Comparison of ENCODE assay signal across 9 cellular contexts in the genomic region with DNA sequence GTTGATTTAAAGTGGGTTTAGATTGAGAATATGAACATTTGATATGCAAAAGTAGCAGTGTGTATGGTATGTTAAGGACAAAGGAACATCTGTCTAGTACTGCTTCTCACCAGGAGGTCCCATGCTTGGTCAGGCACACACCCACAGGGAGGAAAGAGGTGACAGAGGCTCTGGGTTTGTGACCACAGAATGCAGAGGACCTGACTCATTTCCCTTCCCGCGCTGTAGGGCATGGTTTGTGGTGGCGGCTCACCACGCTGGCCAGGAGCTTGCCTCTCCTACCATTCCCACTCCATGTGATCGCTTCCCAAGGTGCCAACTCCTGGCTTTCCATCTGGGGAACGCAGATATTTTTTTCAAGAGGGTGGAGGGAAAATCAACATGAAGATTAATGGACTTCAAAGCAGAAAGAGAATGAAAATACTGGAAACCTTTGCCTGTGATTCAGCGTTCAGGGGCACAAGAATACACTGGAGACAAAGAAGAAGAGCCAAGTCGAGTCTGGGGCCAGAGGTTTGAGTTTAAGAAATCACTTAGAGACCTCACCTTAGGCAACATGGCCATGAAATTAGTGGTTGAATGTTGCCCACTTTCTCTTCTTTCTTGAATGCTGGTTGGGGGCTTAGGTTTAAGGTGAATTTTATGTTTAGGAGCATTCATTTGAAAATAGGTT.
DNase-seq lines count a peak whose midpoint lies in the region; ATAC-seq and TF ChIP-seq lines count a peak whose summit lies in the region.
"Had no signal": no experiment of that assay in that cellular context is flagged by ENCODE, and none has a peak within 500 bp of the region (broad histone marks: within the 10 kb centered on the region; RNA-seq: fewer than 3 reads in every experiment).

No MANE protein-coding gene starts in this region.

- no peaks in the 10 kb centered on the region for H3K27me3 ChIP-seq in spleen (replicated peaks in 1 of 7)

- H3K27ac Mint-ChIP-seq in activated CD4-positive, alpha-beta memory T cell treated with anti-CD3 and anti-CD28 coated beads, Interleukin-2, amount 10 ng/mL, durations not matched to agents 7 days and 5 days = no peak overlapping the region
- H3K27ac Mint-ChIP-seq: IgD-negative memory B cell had no signal

- H3K4me1 ChIP-seq in spleen (no peaks in the 10 kb centered on the region), mucosa of descending colon (ENCODE audit: low read depth) (no peaks in the 10 kb centered on the region)

- CTCF ChIA-PET in activated CD4-positive, alpha-beta memory T cell treated with anti-CD3 and anti-CD28 coated beads, Interleukin-2, amount 10 ng/mL, durations not matched to agents 7 days and 5 days (lab: Charles Lee) = no interaction called here

- peaks cover 3% of the 10 kb centered on the region for H3K9me3 Mint-ChIP-seq in activated CD4-positive, alpha-beta memory T cell treated with anti-CD3 and anti-CD28 coated beads, Interleukin-2, amount 10 ng/mL, durations not matched to agents 7 days and 5 days

- H3K27me3 Mint-ChIP-seq in activated CD4-positive, alpha-beta memory T cell treated with anti-CD3 and anti-CD28 coated beads, Interleukin-2, amount 10 ng/mL, durations not matched to agents 7 days and 5 days = no peaks in the 10 kb centered on the region
- H3K27me3 Mint-ChIP-seq: IgD-negative memory B cell had no signal

- TF ChIP-seq CTCF in spleen (IDR thresholded peaks at IDR 0.05 in 8 of 11, conservative IDR thresholded peaks at IDR 0.05 in 3 of 11) = no peak
- TF ChIP-seq CTCF in mucosa of descending colon (IDR thresholded peaks at IDR 0.05) = no peak

- H3K4me1 Mint-ChIP-seq in activated CD4-positive, alpha-beta memory T cell treated with anti-CD3 and anti-CD28 coated beads, Interleukin-2, amount 10 ng/mL, durations not matched to agents 7 days and 5 days = peaks cover 2% of the 10 kb centered on the region
- H3K4me1 Mint-ChIP-seq: IgD-negative memory B cell had no signal

- DNase-seq in COLO668 (lab: John Stamatoyannopoulos, UW; ENCODE audit: unreplicated experiment) = peak; percentile 58
- DNase-seq in activated CD4-positive, alpha-beta memory T cell treated with anti-CD3 and anti-CD28 coated beads, Interleukin-2, amount 10 ng/mL, durations not matched to agents 7 days and 5 days = peak; percentile 23
- peak; percentile 97 for DNase-seq in renal cortical epithelial cell (ENCODE audit: low read depth)
- no peak for DNase-seq in spleen
- DNase-seq in mucosa of descending colon = no peak
- no peak for DNase-seq in globus pallidus (ENCODE audit: low spot score)

- no peaks in the 10 kb centered on the region for H3K36me3 Mint-ChIP-seq in activated CD4-positive, alpha-beta memory T cell treated with anti-CD3 and anti-CD28 coated beads, Interleukin-2, amount 10 ng/mL, durations not matched to agents 7 days and 5 days (ENCODE audit: low read depth)
- H3K36me3 Mint-ChIP-seq: IgD-negative memory B cell had no signal

- POLR2A ChIA-PET in activated CD4-positive, alpha-beta memory T cell treated with anti-CD3 and anti-CD28 coated beads, Interleukin-2, amount 10 ng/mL, durations not matched to agents 7 days and 5 days (lab: Charles Lee) = no interaction called here

- H3K4me3 Mint-ChIP-seq in activated CD4-positive, alpha-beta memory T cell treated with anti-CD3 and anti-CD28 coated beads, Interleukin-2, amount 10 ng/mL, durations not matched to agents 7 days and 5 days = no peak overlapping the region
- H3K4me3 Mint-ChIP-seq: IgD-negative memory B cell had no signal

- H3K9me3 ChIP-seq in spleen (no peaks in the 10 kb centered on the region), mucosa of descending colon (no peaks in the 10 kb centered on the region)

- H3K27ac ChIP-seq in spleen = no peak overlapping the region

- peak; percentile 91 for ATAC-seq in GM19395 (IDR thresholded peaks at IDR 0.05; ENCODE audit: unreplicated experiment)
- ATAC-seq in HG03354 (IDR thresholded peaks at IDR 0.05; ENCODE audit: poor library complexity, severe bottlenecking, unreplicated experiment) = peak; percentile 95
- ATAC-seq in mucosa of descending colon = no peak

- H3K4me3 ChIP-seq in spleen (no peak overlapping the region), mucosa of descending colon (no peak overlapping the region)

- WGBS in spleen, 5 donors = 24 to 47% (median 40%) methylated on average over 8 of the region's 8 CpGs

- H3K36me3 ChIP-seq in spleen (no peaks in the 10 kb centered on the region), mucosa of descending colon (ENCODE audit: low read depth) (no peaks in the 10 kb centered on the region)

- intact Hi-C loops in spleen (cut with DNase I; ENCODE audit: low total_unique reads) = no loop called here
- intact Hi-C loops in mucosa of descending colon (cut with DNase I, micrococcal nuclease) = no loop called here

- TF ChIP-seq POLR2A in spleen (IDR thresholded peaks at IDR 0.05) = no peak

Comparison
In these comparisons a context has a peak if more than half of its experiments do, and no peak if none do; other contexts are left out.
1. DNase-seq: peak in COLO668 (single experiment), activated CD4-positive, alpha-beta memory T cell treated with anti-CD3 and anti-CD28 coated beads, Interleukin-2, amount 10 ng/mL, durations not matched to agents 7 days and 5 days (single experiment) and renal cortical epithelial cell (single experiment); none in spleen (single experiment), mucosa of descending colon (0 of 3) and globus pallidus (single experiment).